Comparison of ENCODE assay signal across 24 cellular contexts in the genomic region with DNA sequence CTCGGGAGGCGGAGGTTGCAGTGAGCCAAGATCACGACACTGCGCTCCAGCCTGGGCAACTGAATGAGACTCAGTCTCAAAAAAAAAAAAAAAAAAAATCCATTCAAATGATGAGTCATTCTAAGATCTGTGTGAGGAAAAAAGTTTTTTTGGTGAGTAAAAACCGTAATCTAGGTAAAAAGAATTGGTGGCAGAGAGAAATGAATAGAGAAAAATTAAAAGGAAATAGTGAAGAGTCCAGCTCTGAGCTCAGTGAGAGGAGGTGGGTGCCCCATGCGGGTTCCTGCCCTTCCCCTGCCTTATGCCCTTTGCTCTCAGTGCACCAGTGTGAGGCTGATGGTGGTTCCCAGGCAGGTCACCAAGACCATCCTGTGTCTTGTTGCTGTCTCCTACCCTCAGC. TPM values are rescaled to one million over a fixed set of nuclear protein-coding genes. Genes with fewer than 3 reads are reported as not detected.
A peak's percentile ranks its signal among the peaks of the same experiment; 100 is the strongest.
DNase-seq lines count a peak whose midpoint lies in the region; ATAC-seq, FAIRE-seq and TF ChIP-seq lines count a peak whose summit lies in the region.
"Had no signal": no experiment of that assay in that cellular context is flagged by ENCODE, and none has a peak within 500 bp of the region (broad histone marks: within the 10 kb centered on the region; RNA-seq: fewer than 3 reads in every experiment).

No MANE protein-coding gene starts in this region.

- H3K27me3 ChIP-seq in GM12878 (replicated peaks in 1 of 2; ENCODE audit: control insufficient read depth in 2 of 2, insufficient read depth in 2 of 2, low read length in 1 of 2), result no peaks in the 10 kb centered on the region
- H3K27me3 ChIP-seq in left lung, result no peaks in the 10 kb centered on the region
- H3K27me3 ChIP-seq: pancreas, SJCRH30 had no signal

- peaks cover 27% of the 10 kb centered on the region for H3K4me1 Mint-ChIP-seq in activated CD4-positive, alpha-beta T cell treated with anti-CD3 and anti-CD28 coated beads for 36 hours
- H3K4me1 Mint-ChIP-seq: B cell, brain, mesothelial cell of epicardium had no signal

- H3K9me3 ChIP-seq in GM12878 (replicated peaks; ENCODE audit: control insufficient read depth, insufficient read depth, low read length) (no peaks in the 10 kb centered on the region), left lung (no peaks in the 10 kb centered on the region)
- H3K9me3 ChIP-seq: HAP-1, pancreas, SJCRH30 had no signal

- H3K4me3 Mint-ChIP-seq in activated CD4-positive, alpha-beta T cell treated with anti-CD3 and anti-CD28 coated beads for 36 hours, result no peak overlapping the region
- H3K4me3 Mint-ChIP-seq: B cell; brain; mesothelial cell of epicardium; natural killer cell treated with Interleukin-12 subunit alpha and Interleukin-12 subunit beta and Interleukin-15 and Interleukin-18, amount 100 ng/mL, for 72 hours had no signal

- H3K79me2 ChIP-seq in GM12878 (ENCODE audit: control insufficient read depth, insufficient read depth, low read length), result no peaks in the 10 kb centered on the region; the same call in 1 of the 2 replicates

- no peak for FAIRE-seq in GM12878 (lab: Jason Lieb, UNC)
- FAIRE-seq: endometrium, HTR-8/SVneo, pancreas had no signal

- CTCF ChIA-PET in activated CD4-positive, alpha-beta T cell treated with anti-CD3 and anti-CD28 coated beads for 36 hours (lab: Charles Lee), result interaction anchor here (0.8 to 1.6 kb wide), 4 partner anchors 14 to 388 kb away, joined by 3 to 6 read pairs (median 4); no protein-coding TSS in a partner anchor
- CTCF ChIA-PET in GM12878 (lab: Yijun Ruan, JAX), result no interaction called here

- TF ChIP-seq POLR2A in GM12878 (IDR thresholded peaks at IDR 0.05; ENCODE audit: low read depth, low read length), result no peak

- peak; percentile 98 for ATAC-seq in activated CD4-positive, alpha-beta T cell treated with anti-CD3 and anti-CD28 coated beads for 36 hours
- peak; percentile 74 for ATAC-seq in GM12878
- no peak for ATAC-seq in left lung
- ATAC-seq: pancreas, right cardiac atrium had no signal

- H3K36me3 ChIP-seq in GM12878 (ENCODE audit: control insufficient read depth in 2 of 2, insufficient read depth in 2 of 2, low read length in 1 of 2) (no peaks in the 10 kb centered on the region), left lung (no peaks in the 10 kb centered on the region)
- H3K36me3 ChIP-seq: pancreas, SJCRH30 had no signal

- in situ Hi-C loops in GM12878 (cut with MboI), result no loop called here

- BruUV-seq in GM12878 (replicated peaks; lab: Mats Ljungman, UMichigan), result no TSS peak

- no peaks in the 10 kb centered on the region for H3K27me3 Mint-ChIP-seq in activated CD4-positive, alpha-beta T cell treated with anti-CD3 and anti-CD28 coated beads for 36 hours
- H3K27me3 Mint-ChIP-seq: B cell; natural killer cell treated with Interleukin-12 subunit alpha and Interleukin-12 subunit beta and Interleukin-15 and Interleukin-18, amount 100 ng/mL, for 72 hours had no signal

- H3K36me3 Mint-ChIP-seq in activated CD4-positive, alpha-beta T cell treated with anti-CD3 and anti-CD28 coated beads for 36 hours (ENCODE audit: low read depth), result peaks cover 24% of the 10 kb centered on the region

- H3K4me1 ChIP-seq in GM12878 (ENCODE audit: control insufficient read depth, insufficient read depth, low read length) (peaks cover 4% of the 10 kb centered on the region), left lung (no peaks in the 10 kb centered on the region)
- H3K4me1 ChIP-seq: pancreas, SJCRH30 had no signal

- peak; percentile 79 for DNase-seq in activated CD4-positive, alpha-beta T cell treated with anti-CD3 and anti-CD28 coated beads for 36 hours
- DNase-seq in activated CD4-positive, alpha-beta T cell treated with anti-CD3 and anti-CD28 coated beads, Interleukin-2, amount 50 U/mL, for 1 hour, result no peak
- peak; percentile 23 for DNase-seq in stimulated activated naive CD4-positive, alpha-beta T cell treated with Interleukin-2 at 50 U/mL for 16 hours (lab: John Stamatoyannopoulos, UW)
- no peak for DNase-seq in stimulated activated naive CD4-positive, alpha-beta T cell (lab: John Stamatoyannopoulos, UW)
- DNase-seq in GM12878 (ENCODE audit: low read depth, low spot score) (no peak), superior temporal gyrus (ENCODE audit: extremely low spot score) (no peak), cerebellar cortex (ENCODE audit: low spot score) (no peak), left lung (no peak)
- DNase-seq: 8988T, COR-L47, DMS79 treated with DMSO at 0.1 percent for 48 hours, Karpas-422, NCI-H1930, NCI-H446, pancreas, right cardiac atrium, SJCRH30 had no signal

- TF ChIP-seq EP300 in GM12878 (IDR thresholded peaks at IDR 0.05; ENCODE audit: borderline replicate concordance in 1 of 2, control insufficient read depth in 1 of 2, low read depth in 2 of 2, low read length in 2 of 2), result no peak

- H4K20me1 ChIP-seq in GM12878 (ENCODE audit: control insufficient read depth, insufficient read depth), result no peaks in the 10 kb centered on the region

- no peak overlapping the region for H3K9ac ChIP-seq in GM12878 (ENCODE audit: control insufficient read depth, insufficient read depth, low read length)

- TF ChIP-seq RAD21 in GM12878 (IDR thresholded peaks at IDR 0.05; ENCODE audit: insufficient read depth, low read depth, low read length), result no peak

- H2AFZ ChIP-seq in GM12878 (ENCODE audit: control insufficient read depth, low read depth, low read length), result no peak overlapping the region

- peak overlapping the region; percentile 57 for H3K27ac Mint-ChIP-seq in activated CD4-positive, alpha-beta T cell treated with anti-CD3 and anti-CD28 coated beads for 36 hours
- H3K27ac Mint-ChIP-seq: B cell; brain; mesothelial cell of epicardium; natural killer cell treated with Interleukin-12 subunit alpha and Interleukin-12 subunit beta and Interleukin-15 and Interleukin-18, amount 100 ng/mL, for 72 hours had no signal

- TF ChIP-seq CTCF in GM12878 (IDR thresholded peaks at IDR 0.05 in 2 of 3, conservative IDR thresholded peaks at IDR 0.05 in 1 of 3; ENCODE audit: control insufficient read depth in 2 of 3, extremely low read depth in 1 of 3, insufficient read depth in 1 of 3, low read depth in 3 of 3, low read length in 3 of 3) (no peak), left lung (IDR thresholded peaks at IDR 0.05) (no peak)

- no peak overlapping the region for H3K4me2 ChIP-seq in GM12878 (ENCODE audit: control insufficient read depth, insufficient read depth)

- H3K27ac ChIP-seq in GM12878 (ENCODE audit: control insufficient read depth, insufficient read depth) (no peak overlapping the region), left lung (no peak overlapping the region)
- H3K27ac ChIP-seq: pancreas, SJCRH30 had no signal

- POLR2A ChIA-PET in activated CD4-positive, alpha-beta T cell treated with anti-CD3 and anti-CD28 coated beads for 36 hours (lab: Charles Lee), result interaction anchor here (0.5 to 1.3 kb wide), 4 partner anchors 21 to 565 kb away, joined by 5 to 9 read pairs (median 7); a partner anchor contains a TSS
- POLR2A ChIA-PET in GM12878 (lab: Charles Lee), result interaction anchor here (0.7 kb wide), 1 partner anchor 745 kb away, joined by 3 read pairs; no protein-coding TSS in a partner anchor

- H3K4me3 ChIP-seq in GM12878 (no peak overlapping the region), left lung (no peak overlapping the region)
- H3K4me3 ChIP-seq: HAP-1, pancreas, SJCRH30 had no signal

- 60% methylated on average over 4 of the region's 6 CpGs for WGBS in GM12878 (ENCODE audit: insufficient coverage, insufficient replicate concordance, low lambda C conversion rate, missing lambda C conversion rate)

- intact Hi-C loops in activated CD4-positive, alpha-beta T cell treated with anti-CD3 and anti-CD28 coated beads for 36 hours (cut with DNase I, micrococcal nuclease), result loop anchor here (1.0 to 5.0 kb wide), 5 partner anchors 18 to 328 kb away; a partner anchor contains a TSS
- intact Hi-C loops in GM12878 (cut with micrococcal nuclease; ENCODE audit: unreplicated experiment), result no loop called here
- intact Hi-C loops in left lung (cut with DNase I), result no loop called here

- no peaks in the 10 kb centered on the region for H3K9me3 Mint-ChIP-seq in activated CD4-positive, alpha-beta T cell treated with anti-CD3 and anti-CD28 coated beads for 36 hours (ENCODE audit: low read depth)
- H3K9me3 Mint-ChIP-seq: natural killer cell treated with Interleukin-12 subunit alpha and Interleukin-12 subunit beta and Interleukin-15 and Interleukin-18, amount 100 ng/mL, for 72 hours had no signal

- SMC1A ChIA-PET in GM12878 (lab: Charles Lee; ENCODE audit: uncharacterized antibody, unreplicated experiment), result interaction anchor here (0.7 kb wide), 1 partner anchor 1481 kb away, joined by 3 read pairs; no protein-coding TSS in a partner anchor

- RAD21 ChIA-PET in GM12878 (lab: Charles Lee; ENCODE audit: unreplicated experiment), result interaction anchor here (0.7 kb wide), 1 partner anchor 22 kb away, joined by 4 read pairs; no protein-coding TSS in a partner anchor

TF ChIP-seq in GM12878, 131 proteins besides CTCF, POLR2A, EP300 and RAD21 (continues in another document):
- TF ChIP-seq ETV6 (conservative IDR thresholded peaks at IDR 0.05 in 1 of 2, IDR thresholded peaks at IDR 0.05 in 1 of 2; ENCODE audit: borderline replicate concordance in 1 of 2, low read depth in 1 of 2) (no peak), JUNB (IDR thresholded peaks at IDR 0.05) (peak; percentile 89), HDGF (IDR thresholded peaks at IDR 0.05) (no peak)

RNA-seq across cellular contexts. Expression of a gene that starts 20.9 kb away (rescaled TPM):
- 10 to 100 TPM; 13.4 to 13.8 TPM for total RNA-seq in activated CD4-positive, alpha-beta T cell treated with anti-CD3 and anti-CD28 coated beads for 36 hours
- total RNA-seq in GM12878 (2013; cell fraction: nucleolus; rRNA removed), result 13.1 and 14.4 TPM in 2 replicates
- total RNA-seq in GM12878 (2014; rRNA removed), result 3.4 and 4.0 TPM in 2 replicates
- 4.7 and 5.0 TPM in 2 replicates for total RNA-seq in GM12878 (2014; rRNA removed; fragmentation: Illumina TruSeq; extraction: Trizol)
- 6.6 and 8.4 TPM in 2 replicates for total RNA-seq in GM12878 (2021)
- 0.73 TPM for polyA plus RNA-seq in GM12878 (2011; ENCODE audit: low read depth)
- 3.8 and 4.9 TPM in 2 replicates for polyA plus RNA-seq in GM12878 (2011; rRNA removed)
- 1.6 and 2.4 TPM in 2 replicates for polyA plus RNA-seq in GM12878 (2011; cell fraction: cytosol; rRNA removed)
- 3.2 and 4.2 TPM in 2 replicates for polyA plus RNA-seq in GM12878 (2011; cell fraction: nucleus; rRNA removed)
- 1.1 and 1.2 TPM in 2 replicates for polyA plus RNA-seq in GM12878 (2012)
- polyA plus RNA-seq in GM12878 (2014; fragmentation: Illumina TruSeq; extraction: Trizol), result 1.4 and 1.6 TPM in 2 replicates
- polyA plus RNA-seq in GM12878 (2014; fragmentation: Nextera tagmentation; extraction: Ambion mirVana), result 1 to 10 TPM in 1 of 2 experiments, under 1 TPM in 1; 0.42 to 1.2 TPM
- 1.8 and 2.1 TPM in 2 replicates for polyA plus RNA-seq in GM12878 (2014; rRNA removed)
- 1 to 10 TPM; 2.0 to 3.0 TPM for polyA plus RNA-seq in GM12878 (2016; fragmentation: Nextera tagmentation; extraction: Ambion mirVana)
- 6.4 and 9.9 TPM in 2 replicates for polyA minus RNA-seq in GM12878 (2011; rRNA and poly(A)+ RNA removed)
- 4.5 and 6.0 TPM in 2 replicates for polyA minus RNA-seq in GM12878 (2011; cell fraction: cytosol; rRNA and poly(A)+ RNA removed)
- 3.7 and 9.3 TPM in 2 replicates for polyA minus RNA-seq in GM12878 (2011; cell fraction: nucleus; rRNA and poly(A)+ RNA removed)
- 1 to 10 TPM; 7.9 to 8.1 TPM for total RNA-seq in left lung

Comparison
In these comparisons a context has a peak if more than half of its experiments do, and no peak if none do; other contexts are left out.
1. DNase-seq: peak in activated CD4-positive, alpha-beta T cell treated with anti-CD3 and anti-CD28 coated beads for 36 hours (single experiment) and stimulated activated naive CD4-positive, alpha-beta T cell treated with Interleukin-2 at 50 U/mL for 16 hours (single experiment); none in activated CD4-positive, alpha-beta T cell treated with anti-CD3 and anti-CD28 coated beads, Interleukin-2, amount 50 U/mL, for 1 hour (single experiment), stimulated activated naive CD4-positive, alpha-beta T cell (0 of 6), GM12878 (single experiment), superior temporal gyrus (single experiment), cerebellar cortex (single experiment) and left lung (0 of 2).
2. intact Hi-C loops: an anchor here in activated CD4-positive, alpha-beta T cell treated with anti-CD3 and anti-CD28 coated beads for 36 hours (1.0 to 5.0 kb wide); none called in GM12878 and left lung.